ENCODE assay signal across 20 cellular contexts in genomic region chr10:69242844-69243212, GRCh38. TPM values are rescaled to one million over a fixed set of nuclear protein-coding genes. Genes with fewer than 3 reads are reported as not detected.
DNase-seq lines count a peak whose midpoint lies in the region; ATAC-seq and TF ChIP-seq lines count a peak whose summit lies in the region.
"Had no signal": no experiment of that assay in that cellular context is flagged by ENCODE, and none has a peak within 500 bp of the region (broad histone marks: within the 10 kb centered on the region; RNA-seq: fewer than 3 reads in every experiment).

No MANE protein-coding gene starts in this region.

- H3K9me3 ChIP-seq in trophoblast cell (ENCODE audit: insufficient read depth, low read depth, low read length) (no peaks in the 10 kb centered on the region), mucosa of descending colon (no peaks in the 10 kb centered on the region)
- H3K9me3 ChIP-seq: esophagus muscularis mucosa, heart left ventricle had no signal

- no peak overlapping the region for H3K14ac ChIP-seq in trophoblast cell (ENCODE audit: low read length)

- H3K23ac ChIP-seq in trophoblast cell (ENCODE audit: low read length), result no peak overlapping the region

- H2AFZ ChIP-seq in trophoblast cell (ENCODE audit: insufficient read depth, low read length, poor library complexity), result no peak overlapping the region

- no peaks in the 10 kb centered on the region for H3K36me3 ChIP-seq in trophoblast cell (ENCODE audit: control insufficient read depth in 1 of 2, insufficient read depth in 2 of 2, low read length in 2 of 2)
- H3K36me3 ChIP-seq in mucosa of descending colon (ENCODE audit: low read depth), result no peaks in the 10 kb centered on the region
- H3K36me3 ChIP-seq: esophagus muscularis mucosa, heart left ventricle, WERI-Rb-1 had no signal

- H3K4me3 ChIP-seq in trophoblast cell (ENCODE audit: low read depth, low read length) (peak overlapping the region; percentile 23), mucosa of descending colon (no peak overlapping the region)
- H3K4me3 ChIP-seq: esophagus muscularis mucosa, heart left ventricle had no signal

- POLR2A ChIA-PET in HEK293T (lab: Yijun Ruan, JAX), result no interaction called here

- H2AK5ac ChIP-seq in trophoblast cell (ENCODE audit: low read length), result no peak overlapping the region

- no peaks in the 10 kb centered on the region for H3K79me1 ChIP-seq in trophoblast cell (ENCODE audit: low read length)

- no peak overlapping the region for H2BK5ac ChIP-seq in trophoblast cell (ENCODE audit: low read depth, low read length, poor library complexity)

- no peak overlapping the region for H4K8ac ChIP-seq in trophoblast cell (ENCODE audit: low read depth, low read length)

- no peak overlapping the region for H2BK120ac ChIP-seq in trophoblast cell (ENCODE audit: insufficient read depth, low read length, poor library complexity)

- H3K27ac ChIP-seq in trophoblast cell (ENCODE audit: low read depth, low read length), result no peak overlapping the region
- H3K27ac ChIP-seq: esophagus muscularis mucosa, heart left ventricle, WERI-Rb-1 had no signal

- no peak overlapping the region for H4K12ac ChIP-seq in trophoblast cell (ENCODE audit: low read depth, low read length)

- TF ChIP-seq CTCF in mucosa of descending colon (IDR thresholded peaks at IDR 0.05), result no peak

- DNase-seq in G401 (ENCODE audit: low spot score), result peak; percentile 37
- DNase-seq in RPMI7951 (ENCODE audit: low read depth), result peak; percentile 68
- DNase-seq in epidermal melanocyte (ENCODE audit: insufficient read length, low spot score), result peak; percentile 89
- DNase-seq in trophoblast cell, result no peak
- no peak for DNase-seq in mucosa of descending colon
- DNase-seq in HEK293T (ENCODE audit: extremely low spot score), result no peak
- DNase-seq: activated CD4-positive, alpha-beta memory T cell treated with anti-CD3 and anti-CD28 coated beads for 36 hours; activated naive CD8-positive, alpha-beta T cell treated with anti-CD3 and anti-CD28 coated beads for 36 hours; Calu3; GF-D8; heart left ventricle; KG1; NCI-H1092 treated with DMSO at 0.1 percent for 48 hours; NCI-H2227 treated with DMSO at 0.1 percent for 48 hours; NK-92 treated with Interleukin-12 subunit alpha and Interleukin-12 subunit beta, amount 100 ng/mL, for 24 hours; right cardiac atrium; WERI-Rb-1 had no signal

- intact Hi-C loops in mucosa of descending colon (cut with DNase I, micrococcal nuclease), result loop anchor here in 1 of 2 donors (10.0 kb wide), 1 partner anchor 272 kb away; no protein-coding TSS in a partner anchor

- ATAC-seq in HG03432 (IDR thresholded peaks at IDR 0.05; ENCODE audit: unreplicated experiment), result no peak
- ATAC-seq in mucosa of descending colon, result no peak
- ATAC-seq in HG03039 (IDR thresholded peaks at IDR 0.05; ENCODE audit: unreplicated experiment), result no peak
- ATAC-seq: heart left ventricle, right cardiac atrium had no signal

- WGBS in trophoblast cell (ENCODE audit: extremely low coverage, insufficient coverage, insufficient read length), result no CpG with 5 or more reads among the region's 5 CpGs

- no peak overlapping the region for H3K18ac ChIP-seq in trophoblast cell (ENCODE audit: low read length)

- no peak overlapping the region for H4K91ac ChIP-seq in trophoblast cell (ENCODE audit: low read depth, low read length)

- CTCF ChIA-PET in HEK293T (lab: Yijun Ruan, JAX), result no interaction called here

- H3K79me2 ChIP-seq in trophoblast cell (ENCODE audit: control insufficient read depth, insufficient read depth, low read length, poor library complexity), result no peaks in the 10 kb centered on the region

- no peak overlapping the region for H2BK12ac ChIP-seq in trophoblast cell (ENCODE audit: low read length)

- no peak overlapping the region for H3K4ac ChIP-seq in trophoblast cell (ENCODE audit: low read depth, low read length)

- H3K27me3 ChIP-seq in trophoblast cell (ENCODE audit: insufficient read depth, low read length), result no peaks in the 10 kb centered on the region
- H3K27me3 ChIP-seq: esophagus muscularis mucosa, heart left ventricle had no signal

- in situ Hi-C loops in G401 (cut with HindIII; ENCODE audit: low sequenced_read_pairs), result no loop called here

- no peak overlapping the region for H3K4me2 ChIP-seq in trophoblast cell (ENCODE audit: low read length)

- H3K4me1 ChIP-seq in trophoblast cell (ENCODE audit: control insufficient read depth in 1 of 2, insufficient read depth in 2 of 2, low read length in 2 of 2) (no peaks in the 10 kb centered on the region), mucosa of descending colon (ENCODE audit: low read depth) (no peaks in the 10 kb centered on the region)

- H3K9ac ChIP-seq in trophoblast cell (ENCODE audit: low read length), result no peak overlapping the region

TF ChIP-seq in HEK293T, 16 proteins besides CTCF, POLR2A, EP300 and RAD21:
- no peak for TF ChIP-seq HDGF (IDR thresholded peaks at IDR 0.05; ENCODE audit: borderline replicate concordance)
- no peak for TF ChIP-seq NFRKB (IDR thresholded peaks at IDR 0.05)
- TF ChIP-seq ARNT (IDR thresholded peaks at IDR 0.05), result no peak
- no peak for TF ChIP-seq SUZ12 (IDR thresholded peaks at IDR 0.05)
- TF ChIP-seq TARDBP (IDR thresholded peaks at IDR 0.05), result no peak
- no peak for TF ChIP-seq L3MBTL2 (conservative IDR thresholded peaks at IDR 0.05)
TF ChIP-seq in HEK293T: peak in this region for 0.

RNA-seq across cellular contexts. Expression of gene HKDC1, which starts 22.7 kb away (rescaled TPM):
- 1.2 and 2.8 TPM in 2 replicates for total RNA-seq in G401 (2014; rRNA removed; shearing (Covaris generic))
- total RNA-seq in RPMI7951 (2014; rRNA removed; shearing (Covaris generic)), result 3.9 and 7.6 TPM in 2 replicates
- polyA plus RNA-seq in trophoblast cell (2013), result 2.5 and 2.8 TPM in 2 replicates
- total RNA-seq in mucosa of descending colon, result 10 to 100 TPM; 20.2 to 31.2 (median 23.9) TPM

RNA-seq across cellular contexts. Expression of gene HK1, which starts 35.5 kb away (rescaled TPM):
- 47.4 and 52.3 TPM in 2 replicates for total RNA-seq in G401 (2014; rRNA removed; shearing (Covaris generic))
- total RNA-seq in RPMI7951 (2014; rRNA removed; shearing (Covaris generic)), result 68.6 and 72.7 TPM in 2 replicates
- polyA plus RNA-seq in trophoblast cell (2013), result 116 and 118 TPM in 2 replicates
- total RNA-seq in mucosa of descending colon, result 100 to 1,000 TPM in 1 of 3 donors, 10 to 100 TPM in 2; 63.9 to 102 (median 81.3) TPM

Comparison
In these comparisons a context has a peak if more than half of its experiments do, and no peak if none do; other contexts are left out.
1. DNase-seq: peak in G401 (single experiment), RPMI7951 (single experiment) and epidermal melanocyte (single experiment); none in trophoblast cell (0 of 2), mucosa of descending colon (0 of 3) and HEK293T (single experiment).